4 cellular contexts compared by ENCODE assay signal in the genomic region with DNA sequence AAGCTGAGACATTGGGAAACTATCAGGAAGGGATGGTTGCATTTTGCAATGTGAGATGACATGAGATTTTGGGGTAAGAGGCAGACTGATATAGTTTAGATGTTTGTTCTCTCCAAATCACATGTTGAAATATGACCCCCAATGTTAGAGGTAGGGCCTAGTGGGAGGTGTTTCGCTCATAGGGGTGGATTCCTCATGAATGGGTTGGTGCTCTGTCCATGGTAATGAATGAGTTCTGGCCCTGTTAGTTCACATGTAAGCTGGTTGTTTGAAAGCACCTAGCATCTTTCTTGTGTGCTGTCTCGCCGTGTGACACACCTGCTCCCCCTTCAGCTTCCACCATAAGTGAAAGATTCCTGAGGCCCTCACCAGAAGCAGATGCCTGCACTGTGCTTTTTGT.
TF ChIP-seq lines count a peak whose summit lies in the region.

No MANE protein-coding gene starts in this region.

TF ChIP-seq in SK-N-SH, 30 proteins besides CTCF, POLR2A, EP300 and RAD21:
- TF ChIP-seq SIN3A (IDR thresholded peaks at IDR 0.05; ENCODE audit: borderline replicate concordance, low read depth, low read length) = no peak
- TF ChIP-seq, protein P1, sequence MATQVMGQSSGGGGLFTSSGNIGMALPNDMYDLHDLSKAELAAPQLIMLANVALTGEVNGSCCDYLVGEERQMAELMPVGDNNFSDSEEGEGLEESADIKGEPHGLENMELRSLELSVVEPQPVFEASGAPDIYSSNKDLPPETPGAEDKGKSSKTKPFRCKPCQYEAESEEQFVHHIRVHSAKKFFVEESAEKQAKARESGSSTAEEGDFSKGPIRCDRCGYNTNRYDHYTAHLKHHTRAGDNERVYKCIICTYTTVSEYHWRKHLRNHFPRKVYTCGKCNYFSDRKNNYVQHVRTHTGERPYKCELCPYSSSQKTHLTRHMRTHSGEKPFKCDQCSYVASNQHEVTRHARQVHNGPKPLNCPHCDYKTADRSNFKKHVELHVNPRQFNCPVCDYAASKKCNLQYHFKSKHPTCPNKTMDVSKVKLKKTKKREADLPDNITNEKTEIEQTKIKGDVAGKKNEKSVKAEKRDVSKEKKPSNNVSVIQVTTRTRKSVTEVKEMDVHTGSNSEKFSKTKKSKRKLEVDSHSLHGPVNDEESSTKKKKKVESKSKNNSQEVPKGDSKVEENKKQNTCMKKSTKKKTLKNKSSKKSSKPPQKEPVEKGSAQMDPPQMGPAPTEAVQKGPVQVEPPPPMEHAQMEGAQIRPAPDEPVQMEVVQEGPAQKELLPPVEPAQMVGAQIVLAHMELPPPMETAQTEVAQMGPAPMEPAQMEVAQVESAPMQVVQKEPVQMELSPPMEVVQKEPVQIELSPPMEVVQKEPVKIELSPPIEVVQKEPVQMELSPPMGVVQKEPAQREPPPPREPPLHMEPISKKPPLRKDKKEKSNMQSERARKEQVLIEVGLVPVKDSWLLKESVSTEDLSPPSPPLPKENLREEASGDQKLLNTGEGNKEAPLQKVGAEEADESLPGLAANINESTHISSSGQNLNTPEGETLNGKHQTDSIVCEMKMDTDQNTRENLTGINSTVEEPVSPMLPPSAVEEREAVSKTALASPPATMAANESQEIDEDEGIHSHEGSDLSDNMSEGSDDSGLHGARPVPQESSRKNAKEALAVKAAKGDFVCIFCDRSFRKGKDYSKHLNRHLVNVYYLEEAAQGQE (IDR thresholded peaks at IDR 0.05; ENCODE audit: low read depth, low read length) = peak; percentile 73; the same call in 1 of the 2 replicates

TF ChIP-seq in SK-N-SH treated with all-trans-retinoic acid at 6 μM for 48 hours, 23 proteins besides CTCF, POLR2A, EP300 and RAD21:
- TF ChIP-seq ZFP3 (CRISPR knock-in tag; IDR thresholded peaks at IDR 0.05) = no peak
- no peak for TF ChIP-seq ARNTL (CRISPR knock-in tag; IDR thresholded peaks at IDR 0.05; ENCODE audit: borderline replicate concordance, low read depth)
- TF ChIP-seq ZFP30 (CRISPR knock-in tag; IDR thresholded peaks at IDR 0.05) = no peak
- no peak for TF ChIP-seq ESRRG (CRISPR knock-in tag; IDR thresholded peaks at IDR 0.05)
- no peak for TF ChIP-seq ZC3H10 (CRISPR knock-in tag; IDR thresholded peaks at IDR 0.05)
- TF ChIP-seq, protein P2, sequence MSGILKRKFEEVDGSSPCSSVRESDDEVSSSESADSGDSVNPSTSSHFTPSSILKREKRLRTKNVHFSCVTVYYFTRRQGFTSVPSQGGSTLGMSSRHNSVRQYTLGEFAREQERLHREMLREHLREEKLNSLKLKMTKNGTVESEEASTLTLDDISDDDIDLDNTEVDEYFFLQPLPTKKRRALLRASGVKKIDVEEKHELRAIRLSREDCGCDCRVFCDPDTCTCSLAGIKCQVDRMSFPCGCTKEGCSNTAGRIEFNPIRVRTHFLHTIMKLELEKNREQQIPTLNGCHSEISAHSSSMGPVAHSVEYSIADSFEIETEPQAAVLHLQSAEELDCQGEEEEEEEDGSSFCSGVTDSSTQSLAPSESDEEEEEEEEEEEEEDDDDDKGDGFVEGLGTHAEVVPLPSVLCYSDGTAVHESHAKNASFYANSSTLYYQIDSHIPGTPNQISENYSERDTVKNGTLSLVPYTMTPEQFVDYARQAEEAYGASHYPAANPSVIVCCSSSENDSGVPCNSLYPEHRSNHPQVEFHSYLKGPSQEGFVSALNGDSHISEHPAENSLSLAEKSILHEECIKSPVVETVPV (CRISPR knock-in tag; IDR thresholded peaks at IDR 0.05) = no peak
- TF ChIP-seq RARB (CRISPR knock-in tag; IDR thresholded peaks at IDR 0.05) = no peak
- no peak for TF ChIP-seq SNAI2 (CRISPR knock-in tag; IDR thresholded peaks at IDR 0.05)
- no peak for TF ChIP-seq OSR1 (CRISPR knock-in tag; IDR thresholded peaks at IDR 0.05)
- TF ChIP-seq, protein P3, sequence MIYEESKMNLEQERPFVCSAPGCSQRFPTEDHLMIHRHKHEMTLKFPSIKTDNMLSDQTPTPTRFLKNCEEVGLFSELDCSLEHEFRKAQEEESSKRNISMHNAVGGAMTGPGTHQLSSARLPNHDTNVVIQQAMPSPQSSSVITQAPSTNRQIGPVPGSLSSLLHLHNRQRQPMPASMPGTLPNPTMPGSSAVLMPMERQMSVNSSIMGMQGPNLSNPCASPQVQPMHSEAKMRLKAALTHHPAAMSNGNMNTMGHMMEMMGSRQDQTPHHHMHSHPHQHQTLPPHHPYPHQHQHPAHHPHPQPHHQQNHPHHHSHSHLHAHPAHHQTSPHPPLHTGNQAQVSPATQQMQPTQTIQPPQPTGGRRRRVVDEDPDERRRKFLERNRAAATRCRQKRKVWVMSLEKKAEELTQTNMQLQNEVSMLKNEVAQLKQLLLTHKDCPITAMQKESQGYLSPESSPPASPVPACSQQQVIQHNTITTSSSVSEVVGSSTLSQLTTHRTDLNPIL (CRISPR knock-in tag; IDR thresholded peaks at IDR 0.05; ENCODE audit: low read depth) = no peak
- no peak for TF ChIP-seq ZNF70 (CRISPR knock-in tag; IDR thresholded peaks at IDR 0.05)
- TF ChIP-seq TCF4 (CRISPR knock-in tag; IDR thresholded peaks at IDR 0.05; ENCODE audit: borderline replicate concordance) = no peak
TF ChIP-seq in SK-N-SH treated with all-trans-retinoic acid at 6 μM for 48 hours: peak in this region for 0.

TF ChIP-seq in Ishikawa, 13 proteins besides CTCF, POLR2A, EP300 and RAD21:
- no peak for TF ChIP-seq CEBPB (IDR thresholded peaks at IDR 0.05)
- TF ChIP-seq, protein P1 (IDR thresholded peaks at IDR 0.05; ENCODE audit: low read depth) = peak; percentile 79
- no peak for TF ChIP-seq MAX (IDR thresholded peaks at IDR 0.05)

TF ChIP-seq in K562, 482 proteins besides CTCF, POLR2A, EP300 and RAD21:
- TF ChIP-seq EHMT2 (IDR thresholded peaks at IDR 0.05) = 0 out of 2 replicates have a peak, but pooled peaks have one; percentile 50
- no peak for TF ChIP-seq CCAR2 (IDR thresholded peaks at IDR 0.05; ENCODE audit: low read depth, low read length)
TF ChIP-seq in K562: peak in this region for 1.
